In the genomic region with DNA sequence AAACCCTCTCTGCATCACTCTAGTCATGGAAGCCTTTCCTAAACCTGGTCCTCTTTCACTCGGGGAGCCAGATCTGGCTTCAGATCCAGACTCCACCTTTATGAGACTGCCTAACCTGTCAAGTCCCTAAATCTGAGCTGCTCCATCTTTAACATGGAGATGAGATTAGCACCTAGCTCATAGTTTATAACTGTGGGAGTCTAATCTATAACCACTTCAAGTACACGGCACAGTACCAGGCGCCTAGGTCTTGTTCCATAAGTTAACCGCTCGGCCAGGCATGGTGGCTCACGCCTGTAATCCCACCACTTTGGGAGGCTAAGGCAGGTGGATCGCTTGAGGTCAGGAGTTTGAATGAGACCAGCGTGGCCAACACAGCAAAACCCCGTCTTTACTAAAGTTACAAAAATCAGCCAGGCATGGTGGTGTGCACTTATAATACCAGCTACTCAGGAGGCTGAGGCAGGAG, we compare ENCODE assay signal across 25 cellular contexts. TPM values are rescaled to one million over a fixed set of nuclear protein-coding genes. Genes with fewer than 3 reads are reported as not detected.
A peak's percentile ranks its signal among the peaks of the same experiment; 100 is the strongest.
DNase-seq lines count a peak whose midpoint lies in the region; ATAC-seq and TF ChIP-seq lines count a peak whose summit lies in the region.
"Had no signal": no experiment of that assay in that cellular context is flagged by ENCODE, and none has a peak within 500 bp of the region (broad histone marks: within the 10 kb centered on the region; RNA-seq: fewer than 3 reads in every experiment).

No MANE protein-coding gene starts in this region.

- no peak overlapping the region for H3K4me3 ChIP-seq in GM23338
- H3K4me3 ChIP-seq in iPS-20b (ENCODE audit: low read length), result no peak overlapping the region
- no peak overlapping the region for H3K4me3 ChIP-seq in sigmoid colon
- H3K4me3 ChIP-seq: SK-N-MC, suprapubic skin had no signal

- ATAC-seq in GM23338 (no peak), HG03135 (IDR thresholded peaks at IDR 0.05; ENCODE audit: unreplicated experiment) (no peak)
- ATAC-seq: activated T-cell treated with anti-CD3 and anti-CD28 coated beads, Interleukin-2, amount 50 U/mL, for 4 hours; effector memory CD8-positive, alpha-beta T cell; right cardiac atrium had no signal

- no peak overlapping the region for H2AFZ ChIP-seq in GM23338

- no peaks in the 10 kb centered on the region for H3K27me3 Mint-ChIP-seq in GM23338 (ENCODE audit: insufficient read depth, low read depth, poor library complexity)
- H3K27me3 Mint-ChIP-seq: effector memory CD8-positive, alpha-beta T cell had no signal

- peaks cover 41% of the 10 kb centered on the region for H3K4me1 ChIP-seq in GM23338 (ENCODE audit: insufficient read depth)
- peaks cover 35% of the 10 kb centered on the region for H3K4me1 ChIP-seq in iPS-20b (ENCODE audit: insufficient read depth, low read length)
- peaks cover 2 to 78% (median 48%) of the 10 kb centered on the region in 4 donors for H3K4me1 ChIP-seq in sigmoid colon

- peaks cover 39% of the 10 kb centered on the region for H3F3A ChIP-seq in GM23338 (replicated peaks; ENCODE audit: low read depth)

- H3K9me3 ChIP-seq in iPS-20b (ENCODE audit: insufficient read depth, low read depth, low read length), result no peaks in the 10 kb centered on the region
- H3K9me3 ChIP-seq in sigmoid colon, result no peaks in the 10 kb centered on the region
- H3K9me3 ChIP-seq: suprapubic skin had no signal

- TF ChIP-seq POLR2A in sigmoid colon (IDR thresholded peaks at IDR 0.05), result peak in 1 of 2 donors; percentile 7

- H3K79me2 ChIP-seq in GM23338 (replicated peaks; ENCODE audit: insufficient read depth), result no peaks in the 10 kb centered on the region

- H3K4me2 ChIP-seq in GM23338, result no peak overlapping the region
- H3K4me2 ChIP-seq: KMS-11 had no signal

- intact Hi-C loops in sigmoid colon (cut with DNase I), result no loop called here

- H3K9ac ChIP-seq in iPS-20b (ENCODE audit: low read depth, low read length), result peak overlapping the region; percentile 11; the same call in 1 of the 2 replicates
- H3K9ac ChIP-seq: KMS-11 had no signal

- H3K4me1 Mint-ChIP-seq in GM23338, result peaks cover 58% of the 10 kb centered on the region
- H3K4me1 Mint-ChIP-seq: CD4-positive, CD25-positive, alpha-beta regulatory T cell had no signal

- H3K4me3 Mint-ChIP-seq in GM23338, result no peak overlapping the region
- H3K4me3 Mint-ChIP-seq: activated naive CD4-positive, alpha-beta T cell treated with anti-CD3 and anti-CD28 coated beads, Interleukin-2, amount 10 ng/mL, durations not matched to agents 7 days and 5 days; activated T-cell treated with anti-CD3 and anti-CD28 coated beads, Interleukin-2, amount 50 U/mL, for 4 hours; CD4-positive, CD25-positive, alpha-beta regulatory T cell; effector memory CD8-positive, alpha-beta T cell had no signal

- WGBS in sigmoid colon, 2 donors, result 83 to 94% methylated on average over 9 of the region's 9 CpGs

- no peaks in the 10 kb centered on the region for H3K9me2 ChIP-seq in GM23338 (ENCODE audit: insufficient read depth)

- TF ChIP-seq CTCF in GM23338 (conservative IDR thresholded peaks at IDR 0.05; ENCODE audit: low read depth in 2 of 2), result no peak
- no peak for TF ChIP-seq CTCF in sigmoid colon (IDR thresholded peaks at IDR 0.05)

- H3K9me3 Mint-ChIP-seq in GM23338, result no peaks in the 10 kb centered on the region
- H3K9me3 Mint-ChIP-seq: activated naive CD4-positive, alpha-beta T cell treated with anti-CD3 and anti-CD28 coated beads, Interleukin-2, amount 10 ng/mL, durations not matched to agents 7 days and 5 days; activated T-cell treated with anti-CD3 and anti-CD28 coated beads, Interleukin-2, amount 50 U/mL, for 4 hours; CD4-positive, CD25-positive, alpha-beta regulatory T cell; effector memory CD8-positive, alpha-beta T cell had no signal

- no peak overlapping the region for H3K27ac Mint-ChIP-seq in GM23338
- H3K27ac Mint-ChIP-seq: activated naive CD4-positive, alpha-beta T cell treated with anti-CD3 and anti-CD28 coated beads, Interleukin-2, amount 10 ng/mL, durations not matched to agents 7 days and 5 days; CD4-positive, CD25-positive, alpha-beta regulatory T cell; effector memory CD8-positive, alpha-beta T cell had no signal

- no peaks in the 10 kb centered on the region for H3K27me3 ChIP-seq in GM23338 (ENCODE audit: insufficient read depth)
- no peaks in the 10 kb centered on the region for H3K27me3 ChIP-seq in iPS-20b (ENCODE audit: insufficient read depth, low read length)
- no peaks in the 10 kb centered on the region for H3K27me3 ChIP-seq in sigmoid colon
- H3K27me3 ChIP-seq: suprapubic skin had no signal

- no peaks in the 10 kb centered on the region for H4K20me1 ChIP-seq in GM23338 (replicated peaks; ENCODE audit: insufficient read depth)

- no peak for TF ChIP-seq EP300 in sigmoid colon (IDR thresholded peaks at IDR 0.05)

- DNase-seq in GM23338 (ENCODE audit: low spot score) (no peak), astrocyte of the hippocampus (ENCODE audit: low read depth, low spot score) (peak; percentile 47), sigmoid colon (no peak), NCI-H524 treated with DMSO at 0.1 percent for 48 hours (lab: John Stamatoyannopoulos, UW) (no peak), NCI-H1105 treated with DMSO at 0.1 percent for 48 hours (lab: John Stamatoyannopoulos, UW) (no peak)
- DNase-seq in activated CD4-positive, CD25-positive, alpha-beta regulatory T cell (lab: John Stamatoyannopoulos, UW), result no peak
- DNase-seq: activated CD4-positive, CD25-positive, alpha-beta regulatory T cell treated with anti-CD3 and anti-CD28 coated beads, Interleukin-2, amount 50 U/mL, for 72 hours; activated CD8-positive, alpha-beta memory T cell treated with anti-CD3 and anti-CD28 coated beads for 24 hours; activated naive CD4-positive, alpha-beta T cell treated with anti-CD3 and anti-CD28 coated beads, Interleukin-2, amount 10 ng/mL, durations not matched to agents 7 days and 5 days; activated T-cell treated with anti-CD3 and anti-CD28 coated beads, Interleukin-2, amount 50 U/mL, for 4 hours; CD4-positive, CD25-positive, alpha-beta regulatory T cell; DMS153; effector memory CD8-positive, alpha-beta T cell; GF-D8; NCI-H1048; NCI-H2081; NCI-H510A; occipital lobe; right cardiac atrium; stimulated activated CD4-positive, alpha-beta T cell treated with anti-CD3 and anti-CD28 coated beads, Interleukin-15, amount 100 ng/mL, for 24 hours had no signal

- peaks cover 37% of the 10 kb centered on the region for H3K36me3 Mint-ChIP-seq in GM23338 (ENCODE audit: low read depth)
- H3K36me3 Mint-ChIP-seq: activated naive CD4-positive, alpha-beta T cell treated with anti-CD3 and anti-CD28 coated beads, Interleukin-2, amount 10 ng/mL, durations not matched to agents 7 days and 5 days had no signal

- H3K36me3 ChIP-seq in GM23338 (ENCODE audit: insufficient read depth) (peaks cover 8% of the 10 kb centered on the region; the same call in 1 of the 2 replicates), iPS-20b (ENCODE audit: insufficient read depth, low read depth, low read length) (peaks cover 43% of the 10 kb centered on the region), sigmoid colon (peaks cover 11 to 41% (median 24%) of the 10 kb centered on the region in 4 donors)

- H3K27ac ChIP-seq in GM23338 (ENCODE audit: low read depth), result peak overlapping the region; percentile 96
- H3K27ac ChIP-seq in iPS-20b (ENCODE audit: low read length), result no peak overlapping the region
- H3K27ac ChIP-seq in sigmoid colon, result peak overlapping the region; percentile 73 to 99 (median 98)
- H3K27ac ChIP-seq: KMS-11, SK-N-MC, suprapubic skin had no signal

TF ChIP-seq in GM23338, 12 proteins besides CTCF, POLR2A, EP300 and RAD21:
- TF ChIP-seq POLR2AphosphoS5 (IDR thresholded peaks at IDR 0.05; ENCODE audit: low read depth) (peak; percentile 45), CREB1 (CRISPR knock-in tag; IDR thresholded peaks at IDR 0.05; ENCODE audit: low read depth) (no peak)

RNA-seq across cellular contexts. Expression of gene TPM1, which starts 30.3 kb away (rescaled TPM):
- total RNA-seq in GM23338 (2014; rRNA removed; shearing (Covaris generic)), result 412 and 449 TPM in 2 replicates
- polyA plus RNA-seq in GM23338 (2016; fragmentation: Nextera tagmentation; extraction: Ambion mirVana) (913 and 929 TPM in 2 replicates), sigmoid colon (100 to 1,000 TPM; 438 to 950 (median 563) TPM)
- 1,000 to 10,000 TPM; 2,634 to 4,179 (median 3,850) TPM for total RNA-seq in sigmoid colon

RNA-seq across cellular contexts. Expression of gene LACTB, which starts 48.8 kb away (rescaled TPM):
- total RNA-seq in GM23338 (2014; rRNA removed; shearing (Covaris generic)), result 15.2 and 18.6 TPM in 2 replicates
- polyA plus RNA-seq in GM23338 (2016; fragmentation: Nextera tagmentation; extraction: Ambion mirVana) (20.9 and 21.3 TPM in 2 replicates), sigmoid colon (10 to 100 TPM; 14.9 to 32.4 (median 21.6) TPM)
- total RNA-seq in sigmoid colon, result 10 to 100 TPM in 1 of 4 donors, 1 to 10 TPM in 3; 7.2 to 11.2 (median 8.4) TPM
